In the genomic region with DNA sequence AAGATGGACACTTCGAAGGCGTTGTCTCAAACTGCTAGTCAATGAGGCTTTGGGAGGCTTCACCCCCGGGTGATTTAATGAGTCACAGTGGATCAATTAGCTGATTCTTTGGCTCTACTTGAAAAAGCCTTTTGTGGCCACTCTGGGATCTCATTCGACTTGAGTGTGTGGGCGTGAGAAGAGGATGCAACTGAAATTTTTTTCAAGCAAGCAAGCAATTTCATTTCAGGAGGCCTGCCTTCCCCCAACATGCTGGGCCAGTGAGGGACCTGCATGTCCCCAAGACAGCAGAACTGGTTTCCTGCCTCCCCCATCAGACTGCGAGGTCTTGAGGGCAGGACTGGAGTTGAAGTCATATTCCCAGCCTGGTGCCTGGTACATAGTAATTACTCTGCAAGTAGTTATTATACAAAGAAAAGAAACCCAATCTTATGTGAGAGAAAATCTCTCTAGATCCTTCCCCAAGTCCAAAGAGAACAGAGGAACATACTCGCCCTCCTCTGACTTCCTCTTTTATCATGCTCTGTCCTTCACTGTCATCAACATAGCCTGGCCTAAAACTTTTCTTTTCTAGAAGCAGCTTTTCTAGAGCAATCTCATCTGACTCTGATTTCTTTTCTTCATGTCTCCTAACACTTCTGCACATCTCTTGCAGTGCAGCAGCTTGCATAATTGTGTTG, we compare ENCODE assay signal across 1 cellular context.
TF ChIP-seq lines count a peak whose summit lies in the region.

No MANE protein-coding gene starts in this region.

TF ChIP-seq in HepG2, 621 proteins besides CTCF, POLR2A, EP300 and RAD21:
- no peak for TF ChIP-seq SIX1 (CRISPR knock-in tag; IDR thresholded peaks at IDR 0.05; ENCODE audit: borderline replicate concordance)
- TF ChIP-seq FOXO1 (CRISPR knock-in tag; IDR thresholded peaks at IDR 0.05), result no peak
- TF ChIP-seq ZMYM3 (CRISPR knock-in tag; IDR thresholded peaks at IDR 0.05), result no peak
- TF ChIP-seq, protein P1, sequence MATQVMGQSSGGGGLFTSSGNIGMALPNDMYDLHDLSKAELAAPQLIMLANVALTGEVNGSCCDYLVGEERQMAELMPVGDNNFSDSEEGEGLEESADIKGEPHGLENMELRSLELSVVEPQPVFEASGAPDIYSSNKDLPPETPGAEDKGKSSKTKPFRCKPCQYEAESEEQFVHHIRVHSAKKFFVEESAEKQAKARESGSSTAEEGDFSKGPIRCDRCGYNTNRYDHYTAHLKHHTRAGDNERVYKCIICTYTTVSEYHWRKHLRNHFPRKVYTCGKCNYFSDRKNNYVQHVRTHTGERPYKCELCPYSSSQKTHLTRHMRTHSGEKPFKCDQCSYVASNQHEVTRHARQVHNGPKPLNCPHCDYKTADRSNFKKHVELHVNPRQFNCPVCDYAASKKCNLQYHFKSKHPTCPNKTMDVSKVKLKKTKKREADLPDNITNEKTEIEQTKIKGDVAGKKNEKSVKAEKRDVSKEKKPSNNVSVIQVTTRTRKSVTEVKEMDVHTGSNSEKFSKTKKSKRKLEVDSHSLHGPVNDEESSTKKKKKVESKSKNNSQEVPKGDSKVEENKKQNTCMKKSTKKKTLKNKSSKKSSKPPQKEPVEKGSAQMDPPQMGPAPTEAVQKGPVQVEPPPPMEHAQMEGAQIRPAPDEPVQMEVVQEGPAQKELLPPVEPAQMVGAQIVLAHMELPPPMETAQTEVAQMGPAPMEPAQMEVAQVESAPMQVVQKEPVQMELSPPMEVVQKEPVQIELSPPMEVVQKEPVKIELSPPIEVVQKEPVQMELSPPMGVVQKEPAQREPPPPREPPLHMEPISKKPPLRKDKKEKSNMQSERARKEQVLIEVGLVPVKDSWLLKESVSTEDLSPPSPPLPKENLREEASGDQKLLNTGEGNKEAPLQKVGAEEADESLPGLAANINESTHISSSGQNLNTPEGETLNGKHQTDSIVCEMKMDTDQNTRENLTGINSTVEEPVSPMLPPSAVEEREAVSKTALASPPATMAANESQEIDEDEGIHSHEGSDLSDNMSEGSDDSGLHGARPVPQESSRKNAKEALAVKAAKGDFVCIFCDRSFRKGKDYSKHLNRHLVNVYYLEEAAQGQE (IDR thresholded peaks at IDR 0.05; ENCODE audit: borderline replicate concordance in 1 of 2, low read depth in 1 of 2, low read length in 2 of 2), result no peak
- no peak for TF ChIP-seq FLYWCH1 (CRISPR knock-in tag; IDR thresholded peaks at IDR 0.05)
- TF ChIP-seq YY1 (IDR thresholded peaks at IDR 0.05; ENCODE audit: insufficient read depth, insufficient replicate concordance, low read depth, low read length), result no peak
- no peak for TF ChIP-seq MBD4 (IDR thresholded peaks at IDR 0.05; ENCODE audit: borderline replicate concordance, low read length)
- no peak for TF ChIP-seq ATRX (CRISPR knock-in tag; IDR thresholded peaks at IDR 0.05; ENCODE audit: borderline replicate concordance)
- TF ChIP-seq, protein P2, sequence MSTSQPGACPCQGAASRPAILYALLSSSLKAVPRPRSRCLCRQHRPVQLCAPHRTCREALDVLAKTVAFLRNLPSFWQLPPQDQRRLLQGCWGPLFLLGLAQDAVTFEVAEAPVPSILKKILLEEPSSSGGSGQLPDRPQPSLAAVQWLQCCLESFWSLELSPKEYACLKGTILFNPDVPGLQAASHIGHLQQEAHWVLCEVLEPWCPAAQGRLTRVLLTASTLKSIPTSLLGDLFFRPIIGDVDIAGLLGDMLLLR (CRISPR knock-in tag; IDR thresholded peaks at IDR 0.05), result no peak
- TF ChIP-seq ZBTB42 (CRISPR knock-in tag; IDR thresholded peaks at IDR 0.05), result no peak
- TF ChIP-seq, protein P3, sequence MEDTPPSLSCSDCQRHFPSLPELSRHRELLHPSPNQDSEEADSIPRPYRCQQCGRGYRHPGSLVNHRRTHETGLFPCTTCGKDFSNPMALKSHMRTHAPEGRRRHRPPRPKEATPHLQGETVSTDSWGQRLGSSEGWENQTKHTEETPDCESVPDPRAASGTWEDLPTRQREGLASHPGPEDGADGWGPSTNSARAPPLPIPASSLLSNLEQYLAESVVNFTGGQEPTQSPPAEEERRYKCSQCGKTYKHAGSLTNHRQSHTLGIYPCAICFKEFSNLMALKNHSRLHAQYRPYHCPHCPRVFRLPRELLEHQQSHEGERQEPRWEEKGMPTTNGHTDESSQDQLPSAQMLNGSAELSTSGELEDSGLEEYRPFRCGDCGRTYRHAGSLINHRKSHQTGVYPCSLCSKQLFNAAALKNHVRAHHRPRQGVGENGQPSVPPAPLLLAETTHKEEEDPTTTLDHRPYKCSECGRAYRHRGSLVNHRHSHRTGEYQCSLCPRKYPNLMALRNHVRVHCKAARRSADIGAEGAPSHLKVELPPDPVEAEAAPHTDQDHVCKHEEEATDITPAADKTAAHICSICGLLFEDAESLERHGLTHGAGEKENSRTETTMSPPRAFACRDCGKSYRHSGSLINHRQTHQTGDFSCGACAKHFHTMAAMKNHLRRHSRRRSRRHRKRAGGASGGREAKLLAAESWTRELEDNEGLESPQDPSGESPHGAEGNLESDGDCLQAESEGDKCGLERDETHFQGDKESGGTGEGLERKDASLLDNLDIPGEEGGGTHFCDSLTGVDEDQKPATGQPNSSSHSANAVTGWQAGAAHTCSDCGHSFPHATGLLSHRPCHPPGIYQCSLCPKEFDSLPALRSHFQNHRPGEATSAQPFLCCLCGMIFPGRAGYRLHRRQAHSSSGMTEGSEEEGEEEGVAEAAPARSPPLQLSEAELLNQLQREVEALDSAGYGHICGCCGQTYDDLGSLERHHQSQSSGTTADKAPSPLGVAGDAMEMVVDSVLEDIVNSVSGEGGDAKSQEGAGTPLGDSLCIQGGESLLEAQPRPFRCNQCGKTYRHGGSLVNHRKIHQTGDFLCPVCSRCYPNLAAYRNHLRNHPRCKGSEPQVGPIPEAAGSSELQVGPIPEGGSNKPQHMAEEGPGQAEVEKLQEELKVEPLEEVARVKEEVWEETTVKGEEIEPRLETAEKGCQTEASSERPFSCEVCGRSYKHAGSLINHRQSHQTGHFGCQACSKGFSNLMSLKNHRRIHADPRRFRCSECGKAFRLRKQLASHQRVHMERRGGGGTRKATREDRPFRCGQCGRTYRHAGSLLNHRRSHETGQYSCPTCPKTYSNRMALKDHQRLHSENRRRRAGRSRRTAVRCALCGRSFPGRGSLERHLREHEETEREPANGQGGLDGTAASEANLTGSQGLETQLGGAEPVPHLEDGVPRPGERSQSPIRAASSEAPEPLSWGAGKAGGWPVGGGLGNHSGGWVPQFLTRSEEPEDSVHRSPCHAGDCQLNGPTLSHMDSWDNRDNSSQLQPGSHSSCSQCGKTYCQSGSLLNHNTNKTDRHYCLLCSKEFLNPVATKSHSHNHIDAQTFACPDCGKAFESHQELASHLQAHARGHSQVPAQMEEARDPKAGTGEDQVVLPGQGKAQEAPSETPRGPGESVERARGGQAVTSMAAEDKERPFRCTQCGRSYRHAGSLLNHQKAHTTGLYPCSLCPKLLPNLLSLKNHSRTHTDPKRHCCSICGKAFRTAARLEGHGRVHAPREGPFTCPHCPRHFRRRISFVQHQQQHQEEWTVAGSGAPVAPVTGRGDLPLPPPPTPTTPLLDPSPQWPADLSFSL (CRISPR knock-in tag; IDR thresholded peaks at IDR 0.05), result no peak
- TF ChIP-seq ZNF382 (CRISPR knock-in tag; IDR thresholded peaks at IDR 0.05; ENCODE audit: borderline replicate concordance), result no peak
- TF ChIP-seq NR2F6 (IDR thresholded peaks at IDR 0.05), result no peak
- TF ChIP-seq NR2F6 (CRISPR knock-in tag; IDR thresholded peaks at IDR 0.05), result no peak
- TF ChIP-seq ZNF207 (IDR thresholded peaks at IDR 0.05; ENCODE audit: borderline replicate concordance), result no peak
- no peak for TF ChIP-seq MAF1 (CRISPR knock-in tag; IDR thresholded peaks at IDR 0.05; ENCODE audit: borderline replicate concordance)
- TF ChIP-seq ZNF101 (CRISPR knock-in tag; IDR thresholded peaks at IDR 0.05; ENCODE audit: borderline replicate concordance, low read depth), result no peak
